8 cellular contexts compared by ENCODE assay signal in genomic region chr6:34696189-34696738, GRCh38. TPM values are rescaled to one million over a fixed set of nuclear protein-coding genes. Genes with fewer than 3 reads are reported as not detected.
DNase-seq lines count a peak whose midpoint lies in the region; ATAC-seq, FAIRE-seq and TF ChIP-seq lines count a peak whose summit lies in the region.

No MANE protein-coding gene starts in this region.

- POLR2A ChIA-PET in activated CD4-positive, alpha-beta memory T cell treated with anti-CD3 and anti-CD28 coated beads for 36 hours (lab: Charles Lee), result interaction anchor here (1.4 to 2.8 kb wide), 3 partner anchors 23 to 61 kb away, joined by 5 to 28 read pairs (median 21); partner anchors contain the start of gene SNRPC

- intact Hi-C loops in activated CD4-positive, alpha-beta memory T cell treated with anti-CD3 and anti-CD28 coated beads for 36 hours (cut with micrococcal nuclease), result loop anchor here (1.0 to 5.0 kb wide), 2 partner anchors 23 to 39 kb away; no protein-coding TSS in a partner anchor
- intact Hi-C loops in pancreas (cut with DNase I), result no loop called here

- WGBS in pancreas, 2 donors, result 0 to 1% methylated on average over 41 of the region's 41 CpGs

- peak; percentile 43 for ATAC-seq in GM19324 (IDR thresholded peaks at IDR 0.05; ENCODE audit: low FRiP score, unreplicated experiment)
- ATAC-seq in HG03342 (IDR thresholded peaks at IDR 0.05; ENCODE audit: unreplicated experiment), result peak; percentile 17
- peak; percentile 42 to 68 (median 60) for ATAC-seq in pancreas

- peak overlapping the region; percentile 99 for H3K4me2 ChIP-seq in BLaER1

- no peak for TF ChIP-seq CTCF in pancreas (IDR thresholded peaks at IDR 0.05)

- peaks cover 51% of the 10 kb centered on the region for H4K20me1 ChIP-seq in BLaER1

- H3K4me1 ChIP-seq in BLaER1 (peaks cover 38% of the 10 kb centered on the region), pancreas (peaks cover 9 to 22% (median 15%) of the 10 kb centered on the region in 3 donors)

- peak overlapping the region; percentile 90 for H3K9ac ChIP-seq in BLaER1

- DNase-seq in activated CD4-positive, alpha-beta memory T cell treated with anti-CD3 and anti-CD28 coated beads for 36 hours, result no peak
- peak; percentile 10 for DNase-seq in germinal center (ENCODE audit: low spot score)
- peak in 4 of 6 donors; percentile 54 to 90 (median 80) for DNase-seq in pancreas
- no peak for DNase-seq in stimulated activated CD4-positive, alpha-beta T cell treated with anti-CD3 and anti-CD28 coated beads, Interleukin-4, amount 100 ng/mL, for 24 hours
- DNase-seq in T-helper 9 cell, result no peak

- H3K27ac ChIP-seq in BLaER1, result peak overlapping the region; percentile 87
- peak overlapping the region; percentile 86 to 93 (median 90) for H3K27ac ChIP-seq in pancreas

- no peaks in the 10 kb centered on the region for H3K9me3 Mint-ChIP-seq in activated CD4-positive, alpha-beta memory T cell treated with anti-CD3 and anti-CD28 coated beads for 36 hours

- H3K27me3 ChIP-seq in BLaER1, result no peaks in the 10 kb centered on the region
- no peaks in the 10 kb centered on the region for H3K27me3 ChIP-seq in pancreas

- H3K27ac Mint-ChIP-seq in activated CD4-positive, alpha-beta memory T cell treated with anti-CD3 and anti-CD28 coated beads for 36 hours, result peak overlapping the region; percentile 38

- H3K4me3 ChIP-seq in BLaER1, result peak overlapping the region; percentile 91
- H3K4me3 ChIP-seq in pancreas, result peak overlapping the region; percentile 85 to 92 (median 90)

- H3K36me3 Mint-ChIP-seq in activated CD4-positive, alpha-beta memory T cell treated with anti-CD3 and anti-CD28 coated beads for 36 hours, result peaks cover 2% of the 10 kb centered on the region

- H3K36me3 ChIP-seq in BLaER1 (0 out of 2 replicates have a peak, but pooled peaks cover 5% of the 10 kb centered on the region), pancreas (no peaks in the 10 kb centered on the region)

- H3K4me3 Mint-ChIP-seq in activated CD4-positive, alpha-beta memory T cell treated with anti-CD3 and anti-CD28 coated beads for 36 hours, result peak overlapping the region; percentile 87

- CTCF ChIA-PET in activated CD4-positive, alpha-beta memory T cell treated with anti-CD3 and anti-CD28 coated beads for 36 hours (lab: Charles Lee), result interaction anchor here (0.9 to 2.1 kb wide), 5 partner anchors 20 to 169 kb away, joined by 3 to 8 read pairs (median 4); partner anchors contain the start of gene SNRPC

- no peaks in the 10 kb centered on the region for H3K27me3 Mint-ChIP-seq in activated CD4-positive, alpha-beta memory T cell treated with anti-CD3 and anti-CD28 coated beads for 36 hours

- H3K4me1 Mint-ChIP-seq in activated CD4-positive, alpha-beta memory T cell treated with anti-CD3 and anti-CD28 coated beads for 36 hours (ENCODE audit: low read depth), result peaks cover 49% of the 10 kb centered on the region

- H3K9me3 ChIP-seq in BLaER1, result no peaks in the 10 kb centered on the region
- no peaks in the 10 kb centered on the region for H3K9me3 ChIP-seq in pancreas

- FAIRE-seq in pancreas (lab: Jason Lieb, UNC), result no peak

RNA-seq across cellular contexts. Expression of gene ILRUN, which starts 0.3 kb away (rescaled TPM):
- 10 to 100 TPM; 62.3 to 65.2 TPM for total RNA-seq in activated CD4-positive, alpha-beta memory T cell treated with anti-CD3 and anti-CD28 coated beads for 36 hours
- total RNA-seq in pancreas, result 10 to 100 TPM; 18.7 to 32.9 (median 25.2) TPM
- polyA plus RNA-seq in pancreas, result 10 to 100 TPM; 14.6 to 16.7 TPM

Comparison
In these comparisons a context has a peak if more than half of its experiments do, and no peak if none do; other contexts are left out.
1. DNase-seq: peak in germinal center (single experiment) and pancreas (4 of 6); none in activated CD4-positive, alpha-beta memory T cell treated with anti-CD3 and anti-CD28 coated beads for 36 hours (single experiment), stimulated activated CD4-positive, alpha-beta T cell treated with anti-CD3 and anti-CD28 coated beads, Interleukin-4, amount 100 ng/mL, for 24 hours (single experiment) and T-helper 9 cell (single experiment).
2. Peak in every context shown above with its lines, with median percentiles within 50 percentile points of each other: ATAC-seq.